30 cellular contexts compared by ENCODE assay signal in genomic region chr7:108137993-108138392, GRCh38. TPM values are rescaled to one million over a fixed set of nuclear protein-coding genes. Genes with fewer than 3 reads are reported as not detected.
"Had no signal": no experiment of that assay in that cellular context is flagged by ENCODE, and none has a peak within 500 bp of the region (broad histone marks: within the 10 kb centered on the region; RNA-seq: fewer than 3 reads in every experiment).

No MANE protein-coding gene starts in this region.

- H3K36me3 ChIP-seq: MG63 had no signal

- H3K36me3 Mint-ChIP-seq: activated naive CD4-positive, alpha-beta T cell treated with anti-CD3 and anti-CD28 coated beads, Interleukin-2, amount 10 ng/mL, durations not matched to agents 7 days and 5 days; brain had no signal

- H3K9me3 ChIP-seq: MG63, SK-N-SH had no signal

- H3K9me3 Mint-ChIP-seq: activated T-cell treated with anti-CD3 and anti-CD28 coated beads, Interleukin-2, amount 50 U/mL, for 4 hours; central memory CD8-positive, alpha-beta T cell had no signal

- H3K27me3 ChIP-seq: MG63 had no signal

- H3K4me3 Mint-ChIP-seq: activated naive CD4-positive, alpha-beta T cell treated with anti-CD3 and anti-CD28 coated beads, Interleukin-2, amount 10 ng/mL, durations not matched to agents 7 days and 5 days; activated naive CD8-positive, alpha-beta T cell treated with anti-CD3 and anti-CD28 coated beads, Interleukin-2, amount 10 ng/mL, durations not matched to agents 7 days and 5 days; activated T-cell treated with anti-CD3 and anti-CD28 coated beads, Interleukin-2, amount 50 U/mL, for 4 hours; brain; central memory CD8-positive, alpha-beta T cell had no signal

- H3K9ac ChIP-seq: SK-N-SH had no signal

- H3K27me3 Mint-ChIP-seq: activated naive CD8-positive, alpha-beta T cell treated with anti-CD3 and anti-CD28 coated beads, Interleukin-2, amount 10 ng/mL, durations not matched to agents 7 days and 5 days; brain had no signal

- ATAC-seq: activated T-cell treated with anti-CD3 and anti-CD28 coated beads, Interleukin-2, amount 50 U/mL, for 4 hours; Panc1; Right ventricle myocardium inferior had no signal

- DNase-seq: activated CD4-positive, alpha-beta T cell treated with anti-CD3 and anti-CD28 coated beads for 4 hours; activated CD4-positive, CD25-positive, alpha-beta regulatory T cell; activated CD8-positive, alpha-beta memory T cell treated with anti-CD3 and anti-CD28 coated beads for 24 hours; activated gamma-delta T cell treated with Interleukin-2 at 50 U/mL for 16 hours; activated naive CD4-positive, alpha-beta T cell treated with anti-CD3 and anti-CD28 coated beads, Interleukin-2, amount 10 ng/mL, durations not matched to agents 7 days and 5 days; activated naive CD8-positive, alpha-beta T cell treated with anti-CD3 and anti-CD28 coated beads, Interleukin-2, amount 10 ng/mL, durations not matched to agents 7 days and 5 days; activated T-cell treated with anti-CD3 and anti-CD28 coated beads, Interleukin-2, amount 50 U/mL, for 4 hours; aorta; MG63; MV-4-11; NCI-H1092 treated with DMSO at 0.1 percent for 48 hours; NCI-H1417 treated with DMSO at 0.1 percent for 48 hours; NCI-H1694; NCI-H2029; NCI-H2107; NCI-H345; NCI-H510A; NCI-H526 treated with DMSO at 0.1 percent for 48 hours; NCI-H82; NK-92 treated with Interleukin-12 subunit alpha and Interleukin-12 subunit beta, amount 100 ng/mL, for 24 hours; OCI-M1; RPMI8226; SK-N-SH; T-helper 1 cell had no signal

- H3K27ac Mint-ChIP-seq: activated naive CD4-positive, alpha-beta T cell treated with anti-CD3 and anti-CD28 coated beads, Interleukin-2, amount 10 ng/mL, durations not matched to agents 7 days and 5 days; activated naive CD8-positive, alpha-beta T cell treated with anti-CD3 and anti-CD28 coated beads, Interleukin-2, amount 10 ng/mL, durations not matched to agents 7 days and 5 days had no signal

- H3K4me3 ChIP-seq: MG63 had no signal

- H3K27ac ChIP-seq: VCaP had no signal

RNA-seq across cellular contexts. Expression of gene LAMB4, which starts 7.8 kb away (rescaled TPM):
- total RNA-seq: activated naive CD8-positive, alpha-beta T cell treated with anti-CD3 and anti-CD28 coated beads, Interleukin-2, amount 10 ng/mL, durations not matched to agents 7 days and 5 days; activated T-cell treated with anti-CD3 and anti-CD28 coated beads, Interleukin-2, amount 50 U/mL, for 4 hours; T-helper 2 cell treated with Interferon-gamma antibody and Interleukin-4, amounts not matched to agents 100 ng/mL and 5 ng/mL, for 36 hours had no signal
- polyA plus RNA-seq: aorta had no signal
